Comparison of ENCODE assay signal across 8 cellular contexts in genomic region chr7:87038993-87039716, GRCh38. TPM values are rescaled to one million over a fixed set of nuclear protein-coding genes. Genes with fewer than 3 reads are reported as not detected.
A peak's percentile ranks its signal among the peaks of the same experiment; 100 is the strongest.
DNase-seq lines count a peak whose midpoint lies in the region; ATAC-seq and TF ChIP-seq lines count a peak whose summit lies in the region.

No MANE protein-coding gene starts in this region.

- H3K9me3 ChIP-seq in sigmoid colon, result no peaks in the 10 kb centered on the region

- no peak for TF ChIP-seq POLR2A in sigmoid colon (IDR thresholded peaks at IDR 0.05)

- H3K4me1 ChIP-seq in sigmoid colon, result no peaks in the 10 kb centered on the region

- H3K27ac ChIP-seq in RWPE1 (peak overlapping the region; percentile 96), sigmoid colon (no peak overlapping the region)

- TF ChIP-seq CTCF in RWPE1 (conservative IDR thresholded peaks at IDR 0.05; ENCODE audit: low read depth) (no peak), sigmoid colon (IDR thresholded peaks at IDR 0.05) (no peak)

- CTCF ChIA-PET in RWPE1 (lab: Yijun Ruan, JAX), result interaction anchor here (0.7 to 0.8 kb wide), 2 partner anchors 99 to 113 kb away, joined by 3 read pairs; partner anchors contain the start of gene DMTF1

- H3K36me3 ChIP-seq in sigmoid colon, result no peaks in the 10 kb centered on the region

- intact Hi-C loops in sigmoid colon (cut with DNase I), result no loop called here

- no peak for TF ChIP-seq EP300 in sigmoid colon (IDR thresholded peaks at IDR 0.05)

- H3K27me3 ChIP-seq in sigmoid colon, result no peaks in the 10 kb centered on the region

- POLR2A ChIA-PET in RWPE1 (lab: Yijun Ruan, JAX; ENCODE audit: low non-redundant PET), result no interaction called here

- peak overlapping the region in 3 of 4 donors; percentile 20 to 32 (median 27) for H3K4me3 ChIP-seq in sigmoid colon

- no peak for ATAC-seq in HG02852 (IDR thresholded peaks at IDR 0.05; ENCODE audit: unreplicated experiment)

- WGBS in sigmoid colon, 2 donors, result 65 to 72% methylated on average over 5 of the region's 5 CpGs

- DNase-seq in NCI-H1105 treated with DMSO at 0.1 percent for 48 hours (lab: John Stamatoyannopoulos, UW) (peak; percentile 54), NCI-H1105 (lab: John Stamatoyannopoulos, UW) (no peak), RWPE1 (ENCODE audit: low spot score) (no peak), fibroblast of peridontal ligament (ENCODE audit: extremely low read depth) (peak; percentile 2), sigmoid colon (no peak), HPDE6-E6E7 (ENCODE audit: extremely low spot score) (no peak), HT-29 (ENCODE audit: low spot score) (no peak)

RNA-seq across cellular contexts. Expression of gene ELAPOR2, which starts 20.3 kb away (rescaled TPM):
- total RNA-seq in sigmoid colon, result 10 to 100 TPM in 1 of 4 donors, 1 to 10 TPM in 3; 7.3 to 15.3 (median 8.9) TPM
- 1 to 10 TPM; 1.6 to 5.9 (median 2.4) TPM for polyA plus RNA-seq in sigmoid colon
- total RNA-seq in HT-29 (2014; rRNA removed; shearing (Covaris generic)), result 0.23 and 2.3 TPM in 2 replicates

Comparison
In these comparisons a context has a peak if more than half of its experiments do, and no peak if none do; other contexts are left out.
1. DNase-seq: peak in NCI-H1105 treated with DMSO at 0.1 percent for 48 hours (single experiment) and fibroblast of peridontal ligament (single experiment); none in NCI-H1105 (single experiment), RWPE1 (single experiment), sigmoid colon (single experiment), HPDE6-E6E7 (single experiment) and HT-29 (single experiment).